Comparison of ENCODE assay signal across 8 cellular contexts in genomic region chr6:32185620-32186495, GRCh38. TPM values are rescaled to one million over a fixed set of nuclear protein-coding genes. Genes with fewer than 3 reads are reported as not detected.
DNase-seq lines count a peak whose midpoint lies in the region; ATAC-seq, FAIRE-seq and TF ChIP-seq lines count a peak whose summit lies in the region.
"Not testable (repeated sequence)": the region's sequence is repeated elsewhere in the genome, so short reads cannot be mapped to it uniquely, and the experiment has no call there.

No MANE protein-coding gene starts in this region.

- not testable (repeated sequence) for H3K9me2 ChIP-seq in hepatocyte (replicated peaks; ENCODE audit: insufficient read depth)

- ATAC-seq in CD4-positive, CD25-positive, alpha-beta regulatory T cell (ENCODE audit: low read depth in 2 of 2), result peak; percentile 32 to 39
- ATAC-seq in activated T-cell treated with anti-CD3 and anti-CD28 coated beads, Interleukin-2, amount 50 U/mL, for 72 hours (replicated peaks in 1 of 2), result peak; percentile 70 to 78
- peak; percentile 46 for ATAC-seq in omental fat pad (ENCODE audit: low FRiP score)
- peak; percentile 39 for ATAC-seq in stimulated activated naive CD8-positive, alpha-beta T cell treated with anti-CD3 and anti-CD28 coated beads, Interleukin-15, Interleukin-2, amounts not matched to agents 100 U/mL and 50 U/mL, for 24 hours

- H3K27ac Mint-ChIP-seq in CD4-positive, CD25-positive, alpha-beta regulatory T cell, result peak overlapping the region; percentile 93 to 96 (median 95)
- peak overlapping the region; percentile 99 for H3K27ac Mint-ChIP-seq in activated T-cell treated with anti-CD3 and anti-CD28 coated beads, Interleukin-2, amount 50 U/mL, for 72 hours
- H3K27ac Mint-ChIP-seq in dendritic cell treated with granulocyte-macrophage colony-stimulating factor and Interleukin-4, amounts not matched to agents 40 ng/mL and 50 ng/mL, for 4 days, result peak overlapping the region; percentile 93

- intact Hi-C loops in dendritic cell treated with granulocyte-macrophage colony-stimulating factor and Interleukin-4, amounts not matched to agents 40 ng/mL and 50 ng/mL, for 4 days (cut with micrococcal nuclease), result not testable (repeated sequence)

- H3K36me3 ChIP-seq in CD4-positive, CD25-positive, alpha-beta regulatory T cell (ENCODE audit: control insufficient read depth, insufficient read depth, low read length), result peaks cover 38% of the 10 kb centered on the region
- not testable (repeated sequence) for H3K36me3 ChIP-seq in hepatocyte (replicated peaks; ENCODE audit: insufficient read depth, low read depth)

- H3K9me3 ChIP-seq in CD4-positive, CD25-positive, alpha-beta regulatory T cell (ENCODE audit: control insufficient read depth in 2 of 2, low read length in 2 of 2); hepatocyte (ENCODE audit: low read depth): not testable (repeated sequence)

- H3K9me3 Mint-ChIP-seq in CD4-positive, CD25-positive, alpha-beta regulatory T cell; activated T-cell treated with anti-CD3 and anti-CD28 coated beads, Interleukin-2, amount 50 U/mL, for 72 hours; dendritic cell treated with granulocyte-macrophage colony-stimulating factor and Interleukin-4, amounts not matched to agents 40 ng/mL and 50 ng/mL, for 4 days: not testable (repeated sequence)

- H3K27ac ChIP-seq in CD4-positive, CD25-positive, alpha-beta regulatory T cell (ENCODE audit: insufficient read depth, low read length, poor library complexity, severe bottlenecking), result peak overlapping the region; percentile 67
- peak overlapping the region; percentile 86 for H3K27ac ChIP-seq in hepatocyte

- TF ChIP-seq CTCF in hepatocyte (IDR thresholded peaks at IDR 0.05; ENCODE audit: poor library complexity); omental fat pad (IDR thresholded peaks at IDR 0.05): not testable (repeated sequence)

- not testable (repeated sequence) for H4K20me1 ChIP-seq in hepatocyte (ENCODE audit: insufficient read depth, poor library complexity, severe bottlenecking)

- not testable (repeated sequence) for H3K27me3 Mint-ChIP-seq in CD4-positive, CD25-positive, alpha-beta regulatory T cell; activated T-cell treated with anti-CD3 and anti-CD28 coated beads, Interleukin-2, amount 50 U/mL, for 72 hours (ENCODE audit: low read depth); dendritic cell treated with granulocyte-macrophage colony-stimulating factor and Interleukin-4, amounts not matched to agents 40 ng/mL and 50 ng/mL, for 4 days

- peak overlapping the region; percentile 92 to 97 (median 95) for H3K4me3 Mint-ChIP-seq in CD4-positive, CD25-positive, alpha-beta regulatory T cell
- H3K4me3 Mint-ChIP-seq in activated T-cell treated with anti-CD3 and anti-CD28 coated beads, Interleukin-2, amount 50 U/mL, for 72 hours, result peak overlapping the region; percentile 59 to 85
- H3K4me3 Mint-ChIP-seq in dendritic cell treated with granulocyte-macrophage colony-stimulating factor and Interleukin-4, amounts not matched to agents 40 ng/mL and 50 ng/mL, for 4 days, result peak overlapping the region; percentile 65

- peaks cover 32% of the 10 kb centered on the region for H3K79me2 ChIP-seq in hepatocyte

- not testable (repeated sequence) for H3K4me3 ChIP-seq in CD4-positive, CD25-positive, alpha-beta regulatory T cell (ENCODE audit: low read depth, low read length); hepatocyte

- FAIRE-seq in HTR-8/SVneo (lab: Jason Lieb, UNC), result peak; percentile 63

- DNase-seq in CD4-positive, CD25-positive, alpha-beta regulatory T cell, result peak in 2 of 3 donors; percentile 54 to 59
- DNase-seq in HTR-8/SVneo (ENCODE audit: insufficient read length, low spot score), result not testable (repeated sequence)
- DNase-seq in SW 1271 (lab: John Stamatoyannopoulos, UW) (peak; percentile 56 to 75), hepatocyte (ENCODE audit: low spot score) (peak; percentile 88), omental fat pad (ENCODE audit: low spot score) (peak; percentile 76)
- peak; percentile 49 to 59 for DNase-seq in activated T-cell treated with anti-CD3 and anti-CD28 coated beads, Interleukin-2, amount 50 U/mL, for 72 hours
- peak; percentile 64 for DNase-seq in stimulated activated naive CD8-positive, alpha-beta T cell treated with anti-CD3 and anti-CD28 coated beads, Interleukin-15, Interleukin-2, amounts not matched to agents 100 U/mL and 50 U/mL, for 24 hours

- H3K36me3 Mint-ChIP-seq in CD4-positive, CD25-positive, alpha-beta regulatory T cell, result peaks cover 27% of the 10 kb centered on the region
- H3K36me3 Mint-ChIP-seq in activated T-cell treated with anti-CD3 and anti-CD28 coated beads, Interleukin-2, amount 50 U/mL, for 72 hours (ENCODE audit: insufficient read depth in 2 of 2), result peaks cover 17 to 24% of the 10 kb centered on the region in 2 donors
- peaks cover 90% of the 10 kb centered on the region for H3K36me3 Mint-ChIP-seq in dendritic cell treated with granulocyte-macrophage colony-stimulating factor and Interleukin-4, amounts not matched to agents 40 ng/mL and 50 ng/mL, for 4 days (ENCODE audit: low read depth)

- peaks cover 46% of the 10 kb centered on the region for H3K4me1 ChIP-seq in CD4-positive, CD25-positive, alpha-beta regulatory T cell (ENCODE audit: control insufficient read depth, insufficient read depth, low read length, poor library complexity, severe bottlenecking)
- peaks cover 23% of the 10 kb centered on the region for H3K4me1 ChIP-seq in hepatocyte (ENCODE audit: insufficient read depth)

- peaks cover 6 to 58% (median 33%) of the 10 kb centered on the region in 4 donors for H3K4me1 Mint-ChIP-seq in CD4-positive, CD25-positive, alpha-beta regulatory T cell
- peaks cover 51% of the 10 kb centered on the region for H3K4me1 Mint-ChIP-seq in activated T-cell treated with anti-CD3 and anti-CD28 coated beads, Interleukin-2, amount 50 U/mL, for 72 hours (ENCODE audit: low read depth)
- peaks cover 69% of the 10 kb centered on the region for H3K4me1 Mint-ChIP-seq in dendritic cell treated with granulocyte-macrophage colony-stimulating factor and Interleukin-4, amounts not matched to agents 40 ng/mL and 50 ng/mL, for 4 days (ENCODE audit: low read depth)

- H3K27me3 ChIP-seq in CD4-positive, CD25-positive, alpha-beta regulatory T cell (ENCODE audit: control insufficient read depth, insufficient read depth, low read length); hepatocyte: not testable (repeated sequence)

- H3K4me2 ChIP-seq in hepatocyte, result peak overlapping the region; percentile 55

- not testable (repeated sequence) for H2AFZ ChIP-seq in hepatocyte

- 47% methylated on average over 14 of the region's 16 CpGs for WGBS in hepatocyte (ENCODE audit: low lambda C conversion rate, missing lambda C conversion rate)

RNA-seq across cellular contexts. Expression of gene AGER, which starts 1.8 kb away (rescaled TPM):
- total RNA-seq in CD4-positive, CD25-positive, alpha-beta regulatory T cell, result 27.8 TPM
- under 1 TPM in 2 of 4 donors, not detected in 2; 0.44 to 0.52 TPM for polyA plus RNA-seq in CD4-positive, CD25-positive, alpha-beta regulatory T cell
- total RNA-seq in activated T-cell treated with anti-CD3 and anti-CD28 coated beads, Interleukin-2, amount 50 U/mL, for 72 hours, result 10 to 100 TPM; 39.0 to 48.0 TPM
- total RNA-seq in hepatocyte, result 4.5 and 5.9 TPM in 2 replicates
- polyA plus RNA-seq in hepatocyte, result 3.4 and 21.2 TPM in 2 replicates
- total RNA-seq in omental fat pad, result 1 to 10 TPM in 3 of 4 donors, under 1 TPM in 1; 0.48 to 9.3 (median 1.2) TPM

RNA-seq across cellular contexts. Expression of gene PBX2, which starts 4.1 kb away (rescaled TPM):
- 106 TPM for total RNA-seq in CD4-positive, CD25-positive, alpha-beta regulatory T cell
- 1 to 10 TPM; 1.7 to 2.7 (median 1.9) TPM for polyA plus RNA-seq in CD4-positive, CD25-positive, alpha-beta regulatory T cell
- 100 to 1,000 TPM in 1 of 2 donors, 10 to 100 TPM in 1; 98.3 to 104 TPM for total RNA-seq in activated T-cell treated with anti-CD3 and anti-CD28 coated beads, Interleukin-2, amount 50 U/mL, for 72 hours
- total RNA-seq in hepatocyte (63.8 and 77.5 TPM in 2 replicates), omental fat pad (10 to 100 TPM; 27.7 to 65.3 (median 34.6) TPM)
- polyA plus RNA-seq in hepatocyte, result 20.5 and 21.6 TPM in 2 replicates

RNA-seq across cellular contexts. Expression of gene GPSM3, which starts 6.6 kb away (rescaled TPM):
- total RNA-seq in CD4-positive, CD25-positive, alpha-beta regulatory T cell, result 202 TPM
- polyA plus RNA-seq in CD4-positive, CD25-positive, alpha-beta regulatory T cell, result 100 to 1,000 TPM in 2 of 4 donors, 10 to 100 TPM in 2; 82.4 to 109 (median 96.1) TPM
- 100 to 1,000 TPM; 192 to 213 TPM for total RNA-seq in activated T-cell treated with anti-CD3 and anti-CD28 coated beads, Interleukin-2, amount 50 U/mL, for 72 hours
- total RNA-seq in hepatocyte, result 1.8 and 4.3 TPM in 2 replicates
- 3.4 and 5.7 TPM in 2 replicates for polyA plus RNA-seq in hepatocyte
- 10 to 100 TPM in 3 of 4 donors, 1 to 10 TPM in 1; 9.7 to 28.3 (median 23.2) TPM for total RNA-seq in omental fat pad

RNA-seq across cellular contexts. Expression of gene RNF5, which starts 7.7 kb away (rescaled TPM):
- 30.0 TPM for total RNA-seq in CD4-positive, CD25-positive, alpha-beta regulatory T cell
- 100 to 1,000 TPM; 117 to 135 (median 131) TPM for polyA plus RNA-seq in CD4-positive, CD25-positive, alpha-beta regulatory T cell
- total RNA-seq in activated T-cell treated with anti-CD3 and anti-CD28 coated beads, Interleukin-2, amount 50 U/mL, for 72 hours, result 10 to 100 TPM; 45.0 to 49.2 TPM
- 133 and 135 TPM in 2 replicates for total RNA-seq in hepatocyte
- 169 and 170 TPM in 2 replicates for polyA plus RNA-seq in hepatocyte
- total RNA-seq in omental fat pad, result 10 to 100 TPM; 35.1 to 59.1 (median 50.6) TPM

RNA-seq across cellular contexts. Expression of gene AGPAT1, which starts 10.0 kb away (rescaled TPM):
- total RNA-seq in CD4-positive, CD25-positive, alpha-beta regulatory T cell, result 23.9 TPM
- polyA plus RNA-seq in CD4-positive, CD25-positive, alpha-beta regulatory T cell, result 10 to 100 TPM; 11.8 to 15.2 (median 14.3) TPM
- 10 to 100 TPM; 29.6 to 30.4 TPM for total RNA-seq in activated T-cell treated with anti-CD3 and anti-CD28 coated beads, Interleukin-2, amount 50 U/mL, for 72 hours
- total RNA-seq in hepatocyte (59.9 and 62.8 TPM in 2 replicates), omental fat pad (10 to 100 TPM; 26.4 to 40.9 (median 35.7) TPM)
- 67.6 and 71.4 TPM in 2 replicates for polyA plus RNA-seq in hepatocyte
